18 cellular contexts compared by ENCODE assay signal in genomic region chr1:80392529-80392928, GRCh38.
A peak's percentile ranks its signal among the peaks of the same experiment; 100 is the strongest.
DNase-seq lines count a peak whose midpoint lies in the region; ATAC-seq and TF ChIP-seq lines count a peak whose summit lies in the region.
"Had no signal": no experiment of that assay in that cellular context is flagged by ENCODE, and none has a peak within 500 bp of the region (broad histone marks: within the 10 kb centered on the region; RNA-seq: fewer than 3 reads in every experiment).

No MANE protein-coding gene starts in this region.

- no peak for ATAC-seq in natural killer cell
- ATAC-seq: activated CD8-positive, alpha-beta memory T cell treated with anti-CD3 and anti-CD28 coated beads, Interleukin-2, amount 10 ng/mL, durations not matched to agents 7 days and 5 days; left colon had no signal

- no peak overlapping the region for H3K27ac Mint-ChIP-seq in natural killer cell
- H3K27ac Mint-ChIP-seq: activated CD8-positive, alpha-beta memory T cell treated with anti-CD3 and anti-CD28 coated beads, Interleukin-2, amount 10 ng/mL, durations not matched to agents 7 days and 5 days; activated T-helper 2 cell treated with anti-CD3 and anti-CD28 coated beads, Interferon-gamma antibody, Interleukin-2, Interleukin-4, amounts not matched to agents 10 μg/mL and 5 μg/mL and 100 μg/mL, durations not matched to agents 14 hours and 24 hours and 36 hours had no signal

- no peaks in the 10 kb centered on the region for H3K4me1 Mint-ChIP-seq in natural killer cell
- H3K4me1 Mint-ChIP-seq: activated CD8-positive, alpha-beta memory T cell treated with anti-CD3 and anti-CD28 coated beads, Interleukin-2, amount 10 ng/mL, durations not matched to agents 7 days and 5 days had no signal

- intact Hi-C loops in natural killer cell (cut with micrococcal nuclease), result no loop called here

- H3K9me3 Mint-ChIP-seq in natural killer cell, result peaks cover 8 to 20% of the 10 kb centered on the region in 2 donors

- H3K9me3 ChIP-seq in adipocyte (ENCODE audit: control insufficient read depth, low read length) (peaks cover 10% of the 10 kb centered on the region), skeletal muscle satellite cell (replicated peaks; ENCODE audit: low read length) (no peaks in the 10 kb centered on the region)
- H3K9me3 ChIP-seq: SJSA1 had no signal

- DNase-seq in SIG-M5 treated with dmso at 0.1 percent for 504 hours (lab: John Stamatoyannopoulos, UW; ENCODE audit: unreplicated experiment) (peak; percentile 40), SIG-M5 (lab: John Stamatoyannopoulos, UW) (no peak), adipocyte (ENCODE audit: low read depth) (peak; percentile 76), fibroblast of villous mesenchyme (ENCODE audit: low read depth) (peak; percentile 42), NCI-H446 treated with DMSO at 0.1 percent for 48 hours (lab: John Stamatoyannopoulos, UW) (no peak), natural killer cell (no peak)
- no peak for DNase-seq in stimulated activated CD4-positive, alpha-beta T cell treated with anti-CD3 and anti-CD28 coated beads, Interleukin-4, amount 100 ng/mL, for 1 hour
- DNase-seq: ACHN; activated CD8-positive, alpha-beta memory T cell treated with anti-CD3 and anti-CD28 coated beads, Interleukin-2, amount 10 ng/mL, durations not matched to agents 7 days and 5 days; central memory CD4-positive, alpha-beta T cell; GOT3; left colon; NCI-H187; NCI-H446; stimulated activated naive CD4-positive, alpha-beta T cell treated with Interleukin-2 at 50 U/mL for 16 hours had no signal

- peak overlapping the region; percentile 53 for H3K4me2 ChIP-seq in skeletal muscle satellite cell (ENCODE audit: low read length)

- TF ChIP-seq CTCF in fibroblast of villous mesenchyme (IDR thresholded peaks at IDR 0.05; ENCODE audit: insufficient read depth, low read depth, low read length) (no peak), natural killer cell (IDR thresholded peaks at IDR 0.05) (no peak)

- no peak overlapping the region for H3K4me3 Mint-ChIP-seq in natural killer cell
- H3K4me3 Mint-ChIP-seq: activated CD8-positive, alpha-beta memory T cell treated with anti-CD3 and anti-CD28 coated beads, Interleukin-2, amount 10 ng/mL, durations not matched to agents 7 days and 5 days had no signal

- peaks cover 3% of the 10 kb centered on the region for H3K4me1 ChIP-seq in adipocyte (ENCODE audit: control insufficient read depth, insufficient read depth, low read length)
- peaks cover 2% of the 10 kb centered on the region for H3K4me1 ChIP-seq in skeletal muscle satellite cell (ENCODE audit: control insufficient read depth, insufficient read depth, low read length)
- H3K4me1 ChIP-seq: SJSA1 had no signal

- H3K27me3 Mint-ChIP-seq in natural killer cell (ENCODE audit: low read depth in 2 of 2), result no peaks in the 10 kb centered on the region
- H3K27me3 Mint-ChIP-seq: activated CD8-positive, alpha-beta memory T cell treated with anti-CD3 and anti-CD28 coated beads, Interleukin-2, amount 10 ng/mL, durations not matched to agents 7 days and 5 days had no signal

- H3K27me3 ChIP-seq in adipocyte (replicated peaks; ENCODE audit: control insufficient read depth, insufficient read depth, low read length), result no peaks in the 10 kb centered on the region
- H3K27me3 ChIP-seq in skeletal muscle satellite cell (ENCODE audit: control insufficient read depth, insufficient read depth, low read length), result no peaks in the 10 kb centered on the region
- H3K27me3 ChIP-seq: SJSA1 had no signal

- peaks cover 9% of the 10 kb centered on the region for H3K36me3 Mint-ChIP-seq in natural killer cell
- H3K36me3 Mint-ChIP-seq: activated CD8-positive, alpha-beta memory T cell treated with anti-CD3 and anti-CD28 coated beads, Interleukin-2, amount 10 ng/mL, durations not matched to agents 7 days and 5 days had no signal

- no peaks in the 10 kb centered on the region for H3K36me3 ChIP-seq in adipocyte (ENCODE audit: control insufficient read depth, insufficient read depth, low read length, severe bottlenecking)
- no peaks in the 10 kb centered on the region for H3K36me3 ChIP-seq in skeletal muscle satellite cell (ENCODE audit: insufficient read depth, low read length)
- H3K36me3 ChIP-seq: SJSA1 had no signal

- H3K9ac ChIP-seq in adipocyte (ENCODE audit: low read length), result no peak overlapping the region
- H3K9ac ChIP-seq in skeletal muscle satellite cell (ENCODE audit: low read depth, low read length), result no peak overlapping the region

- H3K4me3 ChIP-seq in adipocyte (ENCODE audit: low read length), result no peak overlapping the region
- H3K4me3 ChIP-seq in fibroblast of villous mesenchyme (ENCODE audit: low read depth, low read length), result no peak overlapping the region
- no peak overlapping the region for H3K4me3 ChIP-seq in skeletal muscle satellite cell (ENCODE audit: low read length)
- H3K4me3 ChIP-seq: SJSA1 had no signal

Comparison
In these comparisons a context has a peak if more than half of its experiments do, and no peak if none do; other contexts are left out.
1. DNase-seq: peak in SIG-M5 treated with dmso at 0.1 percent for 504 hours (single experiment), adipocyte (single experiment) and fibroblast of villous mesenchyme (single experiment); none in SIG-M5 (single experiment), NCI-H446 treated with DMSO at 0.1 percent for 48 hours (single experiment), natural killer cell (single experiment) and stimulated activated CD4-positive, alpha-beta T cell treated with anti-CD3 and anti-CD28 coated beads, Interleukin-4, amount 100 ng/mL, for 1 hour (single experiment).